ENCODE assay signal across 29 cellular contexts in the genomic region with DNA sequence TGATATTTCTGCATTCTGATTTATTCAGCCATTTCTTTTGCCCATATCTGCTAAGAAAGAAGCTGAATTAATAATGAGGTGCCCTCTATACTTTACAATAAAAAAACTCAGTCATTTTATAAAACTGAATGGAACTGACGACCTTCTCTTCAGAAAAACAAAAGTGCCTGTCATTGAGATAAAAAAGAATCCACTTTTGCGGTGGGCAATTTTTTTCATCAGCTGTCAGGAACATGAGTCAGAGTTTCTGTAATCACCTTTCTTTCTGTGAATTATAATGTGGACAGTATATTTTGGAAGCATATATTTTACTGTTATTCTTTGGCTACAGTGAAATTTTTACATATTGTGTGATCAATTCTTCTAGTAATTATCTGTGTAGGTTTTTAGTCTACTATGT. TPM values are rescaled to one million over a fixed set of nuclear protein-coding genes. Genes with fewer than 3 reads are reported as not detected.
"Had no signal": no experiment of that assay in that cellular context is flagged by ENCODE, and none has a peak within 500 bp of the region (broad histone marks: within the 10 kb centered on the region; RNA-seq: fewer than 3 reads in every experiment).

No MANE protein-coding gene starts in this region.

- H3K27me3 ChIP-seq: ascending aorta, cardiac muscle cell had no signal

- H3K4me3 ChIP-seq: ascending aorta, cardiac muscle cell had no signal

- H3K4me1 Mint-ChIP-seq: activated B cell treated with CpG ODN at 0.5 μM for 24 hours; activated CD4-positive, alpha-beta memory T cell treated with anti-CD3 and anti-CD28 coated beads, Interleukin-2, amount 10 ng/mL, durations not matched to agents 7 days and 5 days; activated CD4-positive, alpha-beta T cell treated with anti-CD3 and anti-CD28 coated beads, Interleukin-2, amount 10 ng/mL, durations not matched to agents 7 days and 5 days; activated naive CD4-positive, alpha-beta T cell treated with anti-CD3 and anti-CD28 coated beads, Interleukin-2, amount 50 U/mL, for 24 hours; brain; IgD-negative memory B cell; T-helper 17 cell had no signal

- DNase-seq: activated B cell treated with CpG ODN at 0.5 μM for 24 hours; activated CD4-positive, alpha-beta memory T cell treated with anti-CD3 and anti-CD28 coated beads, Interleukin-2, amount 10 ng/mL, durations not matched to agents 7 days and 5 days; activated CD4-positive, alpha-beta T cell treated with anti-CD3 and anti-CD28 coated beads for 1 hour; activated CD4-positive, alpha-beta T cell treated with anti-CD3 and anti-CD28 coated beads, Interleukin-2, amount 10 ng/mL, durations not matched to agents 7 days and 5 days; activated gamma-delta T cell treated with Interleukin-2 at 50 U/mL for 16 hours; activated T-cell treated with anti-CD3 and anti-CD28 coated beads, Interleukin-2, amount 50 U/mL, for 72 hours; amniotic stem cell; MM.1S; NCI-H1105; NCI-H1436; NCI-H187; NCI-H2081; NCI-H510A treated with DMSO at 0.1 percent for 48 hours; NCI-H69; NK-92 treated with Interleukin-12 subunit alpha and Interleukin-12 subunit beta, amount 100 ng/mL, for 24 hours; OCI-M1; RPMI8226; T-helper 17 cell; T-helper 9 cell had no signal

- H3K27ac ChIP-seq: ascending aorta, cardiac muscle cell, KMS-11 had no signal

- H3K36me3 Mint-ChIP-seq: activated naive CD4-positive, alpha-beta T cell treated with anti-CD3 and anti-CD28 coated beads, Interleukin-2, amount 50 U/mL, for 24 hours; brain; IgD-negative memory B cell had no signal

- H3K4me2 ChIP-seq: KMS-11 had no signal

- H3K36me3 ChIP-seq: ascending aorta, cardiac muscle cell had no signal

- ATAC-seq: activated T-cell treated with anti-CD3 and anti-CD28 coated beads, Interleukin-2, amount 50 U/mL, for 72 hours; Panc1; Right ventricle myocardium inferior; T-helper 17 cell had no signal

- H3K4me1 ChIP-seq: ascending aorta had no signal

- H3K9me3 ChIP-seq: ascending aorta had no signal

- H3K9me3 Mint-ChIP-seq: activated B cell treated with CpG ODN at 0.5 μM for 24 hours; activated CD4-positive, alpha-beta memory T cell treated with anti-CD3 and anti-CD28 coated beads, Interleukin-2, amount 10 ng/mL, durations not matched to agents 7 days and 5 days; activated CD4-positive, alpha-beta T cell treated with anti-CD3 and anti-CD28 coated beads, Interleukin-2, amount 10 ng/mL, durations not matched to agents 7 days and 5 days; activated naive CD4-positive, alpha-beta T cell treated with anti-CD3 and anti-CD28 coated beads, Interleukin-2, amount 50 U/mL, for 24 hours; activated T-cell treated with anti-CD3 and anti-CD28 coated beads, Interleukin-2, amount 50 U/mL, for 72 hours; activated T-helper 2 cell treated with anti-CD3 and anti-CD28 coated beads, Interferon-gamma antibody, Interleukin-2, Interleukin-4, amounts not matched to agents 10 μg/mL and 5 μg/mL and 100 μg/mL, durations not matched to agents 14 hours and 24 hours and 36 hours; brain; IgD-negative memory B cell had no signal

- H3K27ac Mint-ChIP-seq: activated B cell treated with CpG ODN at 0.5 μM for 24 hours; activated CD4-positive, alpha-beta memory T cell treated with anti-CD3 and anti-CD28 coated beads, Interleukin-2, amount 10 ng/mL, durations not matched to agents 7 days and 5 days; activated CD4-positive, alpha-beta T cell treated with anti-CD3 and anti-CD28 coated beads, Interleukin-2, amount 10 ng/mL, durations not matched to agents 7 days and 5 days; activated naive CD4-positive, alpha-beta T cell treated with anti-CD3 and anti-CD28 coated beads, Interleukin-2, amount 50 U/mL, for 24 hours; activated T-cell treated with anti-CD3 and anti-CD28 coated beads, Interleukin-2, amount 50 U/mL, for 72 hours; activated T-helper 2 cell treated with anti-CD3 and anti-CD28 coated beads, Interferon-gamma antibody, Interleukin-2, Interleukin-4, amounts not matched to agents 10 μg/mL and 5 μg/mL and 100 μg/mL, durations not matched to agents 14 hours and 24 hours and 36 hours; brain; IgD-negative memory B cell; T-helper 17 cell had no signal

- H3K9ac ChIP-seq: KMS-11 had no signal

- H3K4me3 Mint-ChIP-seq: activated B cell treated with CpG ODN at 0.5 μM for 24 hours; activated CD4-positive, alpha-beta memory T cell treated with anti-CD3 and anti-CD28 coated beads, Interleukin-2, amount 10 ng/mL, durations not matched to agents 7 days and 5 days; activated CD4-positive, alpha-beta T cell treated with anti-CD3 and anti-CD28 coated beads, Interleukin-2, amount 10 ng/mL, durations not matched to agents 7 days and 5 days; activated naive CD4-positive, alpha-beta T cell treated with anti-CD3 and anti-CD28 coated beads, Interleukin-2, amount 50 U/mL, for 24 hours; activated T-cell treated with anti-CD3 and anti-CD28 coated beads, Interleukin-2, amount 50 U/mL, for 72 hours; brain; IgD-negative memory B cell; T-helper 17 cell had no signal

RNA-seq across cellular contexts. Expression of a gene that starts 33.4 kb away (rescaled TPM):
- total RNA-seq: activated B cell treated with CpG ODN at 0.5 μM for 24 hours; activated CD4-positive, alpha-beta memory T cell treated with anti-CD3 and anti-CD28 coated beads, Interleukin-2, amount 10 ng/mL, durations not matched to agents 7 days and 5 days; activated CD4-positive, alpha-beta T cell treated with anti-CD3 and anti-CD28 coated beads, Interleukin-2, amount 10 ng/mL, durations not matched to agents 7 days and 5 days; activated CD8-positive, alpha-beta memory T cell treated with anti-CD3 and anti-CD28 coated beads for 36 hours; activated T-cell treated with anti-CD3 and anti-CD28 coated beads, Interleukin-2, amount 50 U/mL, for 72 hours; activated T-helper 2 cell treated with anti-CD3 and anti-CD28 coated beads, Interferon-gamma antibody, Interleukin-2, Interleukin-4, amounts not matched to agents 10 μg/mL and 5 μg/mL and 100 μg/mL, durations not matched to agents 14 hours and 24 hours and 36 hours; ascending aorta; T-helper 17 cell had no signal
- polyA plus RNA-seq: IgD-negative memory B cell had no signal
